Comparison of ENCODE assay signal across 37 cellular contexts in the genomic region with DNA sequence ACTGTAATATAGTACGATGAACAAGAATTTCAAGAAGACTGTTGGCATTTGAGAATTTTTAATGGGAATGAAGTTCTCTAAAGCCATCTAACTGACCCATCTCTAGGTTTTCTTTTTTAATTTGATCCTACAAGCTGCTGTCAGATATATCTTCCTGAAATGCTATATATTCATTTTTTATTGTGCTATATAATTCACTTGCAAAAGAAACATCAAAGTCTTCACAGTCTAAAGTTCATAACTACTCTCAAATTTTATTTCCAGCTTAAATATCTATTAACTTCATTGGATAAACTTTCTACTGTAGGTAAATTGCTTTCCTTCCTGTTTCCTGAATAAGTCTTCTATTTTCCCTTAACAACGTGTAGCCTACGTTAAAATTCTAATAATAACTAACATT. TPM values are rescaled to one million over a fixed set of nuclear protein-coding genes. Genes with fewer than 3 reads are reported as not detected.
"Had no signal": no experiment of that assay in that cellular context is flagged by ENCODE, and none has a peak within 500 bp of the region (broad histone marks: within the 10 kb centered on the region; RNA-seq: fewer than 3 reads in every experiment).

No MANE protein-coding gene starts in this region.

- H3K4me2 ChIP-seq: neural progenitor cell, smooth muscle cell had no signal

- H3K27me3 ChIP-seq: left lung, neural progenitor cell, right atrium auricular region, right lobe of liver, testis, thyroid gland, transverse colon, upper lobe of left lung, vagina had no signal

- ATAC-seq: left cardiac atrium; left lung; lower lobe of right lung; natural killer cell; psoas muscle; right lobe of liver; stimulated activated naive B cell treated with anti-CD40 and anti-IgM and Interleukin-4, amounts not matched to agents 10 μg/mL and 1 μg/mL and 100 μg/mL, for 72 hours; stimulated activated naive CD8-positive, alpha-beta T cell treated with anti-CD3 and anti-CD28 coated beads, Interleukin-15, Interleukin-2, amounts not matched to agents 100 U/mL and 50 U/mL, for 24 hours had no signal

- H3K4me1 ChIP-seq: left lung, lower lobe of right lung, neural progenitor cell, parathyroid adenoma, psoas muscle, right atrium auricular region, right lobe of liver, stomach, testis, thyroid gland, upper lobe of left lung, vagina had no signal

- H3K4me3 ChIP-seq: left lung, lower lobe of right lung, neural progenitor cell, psoas muscle, right atrium auricular region, right lobe of liver, smooth muscle cell, stomach, testis, thyroid gland, transverse colon, upper lobe of left lung, vagina had no signal

- H3K4me1 Mint-ChIP-seq: naive B cell; natural killer cell; stimulated activated naive B cell treated with anti-CD40 and anti-IgM and Interleukin-4, amounts not matched to agents 10 μg/mL and 1 μg/mL and 100 μg/mL, for 72 hours had no signal

- H3K27ac Mint-ChIP-seq: natural killer cell; nephron progenitor cell; neural progenitor cell; stimulated activated naive B cell treated with anti-CD40 and anti-IgM and Interleukin-4, amounts not matched to agents 10 μg/mL and 1 μg/mL and 100 μg/mL, for 72 hours had no signal

- H3K36me3 Mint-ChIP-seq: naive B cell; natural killer cell; neural progenitor cell; stimulated activated naive B cell treated with anti-CD40 and anti-IgM and Interleukin-4, amounts not matched to agents 10 μg/mL and 1 μg/mL and 100 μg/mL, for 72 hours had no signal

- DNase-seq: hippocampal formation; kidney glomerular epithelial cell; left cardiac atrium; left lung; lower lobe of right lung; mammary epithelial cell; mesenchymal stem cell; naive B cell; natural killer cell; nephron progenitor cell; occipital lobe; psoas muscle; right lobe of liver; stimulated activated CD4-positive, alpha-beta T cell treated with anti-CD3 and anti-CD28 coated beads, Interleukin-1b, Interleukin-23, amount 100 ng/mL, for 48 hours; stimulated activated CD4-positive, alpha-beta T cell treated with anti-CD3 and anti-CD28 coated beads, Interleukin-2, amount 100 ng/mL, for 48 hours; stimulated activated CD4-positive, alpha-beta T cell treated with anti-CD3 and anti-CD28 coated beads, Interleukin-4, amount 100 ng/mL, for 4 hours; stimulated activated CD8-positive, alpha-beta memory T cell treated with anti-CD3 and anti-CD28 coated beads, Interleukin-4, amount 100 ng/mL, for 48 hours; stimulated activated naive B cell treated with anti-CD40 and anti-IgM and Interleukin-4, amounts not matched to agents 10 μg/mL and 1 μg/mL and 100 μg/mL, for 72 hours; stimulated activated naive CD8-positive, alpha-beta T cell treated with anti-CD3 and anti-CD28 coated beads, Interleukin-15, Interleukin-2, amounts not matched to agents 100 U/mL and 50 U/mL, for 24 hours; stomach; testis; thyroid gland; transverse colon; upper lobe of left lung had no signal

- H3K36me3 ChIP-seq: left lung, lower lobe of right lung, neural progenitor cell, neutrophil, right atrium auricular region, right lobe of liver, stomach, thyroid gland, transverse colon, upper lobe of left lung, vagina had no signal

- H3K9me3 Mint-ChIP-seq: nephron progenitor cell; neural progenitor cell; stimulated activated naive B cell treated with anti-CD40 and anti-IgM and Interleukin-4, amounts not matched to agents 10 μg/mL and 1 μg/mL and 100 μg/mL, for 72 hours had no signal

- H3K79me2 ChIP-seq: parathyroid adenoma had no signal

- H3K4me3 Mint-ChIP-seq: naive B cell; natural killer cell; nephron progenitor cell; neural progenitor cell; stimulated activated naive B cell treated with anti-CD40 and anti-IgM and Interleukin-4, amounts not matched to agents 10 μg/mL and 1 μg/mL and 100 μg/mL, for 72 hours had no signal

- H2AFZ ChIP-seq: neural progenitor cell, parathyroid adenoma had no signal

- H3K27ac ChIP-seq: left lung, lower lobe of right lung, neural progenitor cell, neutrophil, parathyroid adenoma, psoas muscle, right atrium auricular region, right lobe of liver, stomach, testis, thyroid gland, transverse colon, upper lobe of left lung, vagina had no signal

RNA-seq across cellular contexts. Expression of gene SCYGR2, which starts 3.7 kb away (rescaled TPM):
- total RNA-seq: left cardiac atrium, left lung, liver, lower lobe of right lung, mammary epithelial cell, natural killer cell, occipital lobe, osteocyte, posterior vena cava, psoas muscle, renal cortical epithelial cell, right atrium auricular region, right lobe of liver, skeletal muscle tissue, smooth muscle cell, stomach, testis, thyroid gland, transverse colon, upper lobe of left lung, urinary bladder, vagina had no signal
- polyA plus RNA-seq: keratinocyte, liver, mammary epithelial cell, psoas muscle, smooth muscle cell, stomach, urinary bladder had no signal

RNA-seq across cellular contexts. Expression of gene SCYGR3, which starts 12.3 kb away (rescaled TPM):
- total RNA-seq: left cardiac atrium, left lung, liver, lower lobe of right lung, mammary epithelial cell, natural killer cell, occipital lobe, osteocyte, posterior vena cava, psoas muscle, renal cortical epithelial cell, right atrium auricular region, right lobe of liver, skeletal muscle tissue, smooth muscle cell, stomach, testis, thyroid gland, transverse colon, upper lobe of left lung, urinary bladder, vagina had no signal
- polyA plus RNA-seq: keratinocyte, liver, mammary epithelial cell, psoas muscle, smooth muscle cell, stomach, urinary bladder had no signal

RNA-seq across cellular contexts. Expression of gene SCYGR4, which starts 14.9 kb away (rescaled TPM):
- total RNA-seq: left cardiac atrium, left lung, liver, lower lobe of right lung, mammary epithelial cell, natural killer cell, occipital lobe, osteocyte, posterior vena cava, psoas muscle, renal cortical epithelial cell, right atrium auricular region, right lobe of liver, skeletal muscle tissue, smooth muscle cell, stomach, testis, thyroid gland, transverse colon, upper lobe of left lung, urinary bladder, vagina had no signal
- polyA plus RNA-seq: keratinocyte, liver, mammary epithelial cell, psoas muscle, smooth muscle cell, stomach, urinary bladder had no signal
